In the genomic region with DNA sequence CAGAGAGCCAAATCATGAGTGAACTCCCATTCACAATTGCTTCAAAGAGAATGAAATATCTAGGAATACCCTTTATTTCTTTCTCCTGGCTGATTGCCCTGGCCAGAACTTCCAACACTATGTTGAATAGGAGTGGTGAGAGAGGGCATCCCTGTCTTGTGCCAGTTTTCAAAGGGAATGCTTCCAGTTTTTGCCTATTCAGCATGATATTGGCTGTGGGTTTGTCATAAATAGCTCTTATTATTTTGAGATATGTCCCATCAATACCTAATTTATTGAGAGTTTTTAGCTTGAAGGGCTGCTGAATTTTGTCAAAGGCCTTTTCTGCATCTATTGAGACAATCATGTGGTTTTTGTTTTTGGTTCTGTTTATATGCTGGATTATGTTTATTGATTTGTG, we compare ENCODE assay signal across 2 cellular contexts. TPM values are rescaled to one million over a fixed set of nuclear protein-coding genes. Genes with fewer than 3 reads are reported as not detected.
A peak's percentile ranks its signal among the peaks of the same experiment; 100 is the strongest.
DNase-seq lines count a peak whose midpoint lies in the region; ATAC-seq, FAIRE-seq and TF ChIP-seq lines count a peak whose summit lies in the region.
"Not testable (repeated sequence)": the region's sequence is repeated elsewhere in the genome, so short reads cannot be mapped to it uniquely, and the experiment has no call there.

No MANE protein-coding gene starts in this region.

- intact Hi-C loops in K562 (cut with micrococcal nuclease), result not testable (repeated sequence)

- not testable (repeated sequence) for H3K4me3 ChIP-seq in A549, K562

- not testable (repeated sequence) for H3K9me1 ChIP-seq in K562 (ENCODE audit: control insufficient read depth, insufficient read depth, low read length)

- not testable (repeated sequence) for BruUV-seq in K562 (replicated peaks; lab: Mats Ljungman, UMichigan)

- DNase-seq in A549 (ENCODE audit: low read depth in 1 of 2, low spot score in 1 of 2); K562 (ENCODE audit: extremely low read depth in 1 of 4, low spot score in 3 of 4): not testable (repeated sequence)

- not testable (repeated sequence) for H3K4me2 ChIP-seq in A549; K562 (ENCODE audit: insufficient read depth, low read length)

- not testable (repeated sequence) for H3K9me3 ChIP-seq in A549; K562 (replicated peaks; ENCODE audit: control insufficient read depth, insufficient read depth, low read depth, low read length)

- H3K4me1 ChIP-seq in A549; K562 (replicated peaks in 1 of 2; ENCODE audit: control insufficient read depth in 2 of 2, insufficient read depth in 2 of 2, low read length in 2 of 2): not testable (repeated sequence)

- CTCF ChIA-PET in A549 (lab: Yijun Ruan, JAX); K562 (lab: Yijun Ruan, JAX; ENCODE audit: low intra/inter-chr PET ratio): not testable (repeated sequence)

- TF ChIP-seq POLR2A in A549 (IDR thresholded peaks at IDR 0.05; ENCODE audit: low read length); K562 (conservative IDR thresholded peaks at IDR 0.05): not testable (repeated sequence)

- TF ChIP-seq RAD21 in A549 (conservative IDR thresholded peaks at IDR 0.05 in 1 of 2, IDR thresholded peaks at IDR 0.05 in 1 of 2); K562 (CRISPR knock-in tag; conservative IDR thresholded peaks at IDR 0.05 in 1 of 2, IDR thresholded peaks at IDR 0.05 in 1 of 2): not testable (repeated sequence)

- H2AFZ ChIP-seq in K562 (ENCODE audit: low read depth, low read length), result not testable (repeated sequence)

- H4K20me1 ChIP-seq in K562 (replicated peaks; ENCODE audit: control insufficient read depth, insufficient read depth, low read length), result not testable (repeated sequence)

- ATAC-seq in A549, K562: not testable (repeated sequence)

- H3K27me3 ChIP-seq in K562 (ENCODE audit: control insufficient read depth in 2 of 2, insufficient read depth in 2 of 2, low read length in 2 of 2), result not testable (repeated sequence)

- POLR2A ChIA-PET in A549 (lab: Yijun Ruan, JAX); K562 (lab: Yijun Ruan, JAX): not testable (repeated sequence)

- not testable (repeated sequence) for H3K9ac ChIP-seq in K562 (ENCODE audit: insufficient read depth in 1 of 2, low read depth in 2 of 2, low read length in 2 of 2)

- not testable (repeated sequence) for H3K27ac ChIP-seq in A549; K562 (ENCODE audit: extremely low read depth, low read depth, low read length)

- not testable (repeated sequence) for TF ChIP-seq CTCF in A549 (IDR thresholded peaks at IDR 0.05); K562 (IDR thresholded peaks at IDR 0.05 in 2 of 3, conservative IDR thresholded peaks at IDR 0.05 in 1 of 3; ENCODE audit: insufficient read depth in 2 of 3, low read depth in 1 of 3, low read length in 3 of 3)

- H3K79me2 ChIP-seq in K562 (ENCODE audit: control insufficient read depth, insufficient read depth, low read length), result not testable (repeated sequence)

- TF ChIP-seq EP300 in A549 (IDR thresholded peaks at IDR 0.05); K562 (IDR thresholded peaks at IDR 0.05; ENCODE audit: low read length): not testable (repeated sequence)

- H3K36me3 ChIP-seq in K562 (ENCODE audit: control insufficient read depth, insufficient read depth, low read length), result not testable (repeated sequence)

- FAIRE-seq in A549 (lab: Jason Lieb, UNC); K562 (lab: Jason Lieb, UNC): not testable (repeated sequence)

- in situ Hi-C loops in K562 (cut with MboI), result not testable (repeated sequence)

TF ChIP-seq in A549, 52 proteins besides CTCF, POLR2A, EP300 and RAD21:
- peak; percentile 63 for TF ChIP-seq MAFK (IDR thresholded peaks at IDR 0.05; ENCODE audit: partially characterized antibody)

TF ChIP-seq in K562, 482 proteins besides CTCF, POLR2A, EP300 and RAD21:
- TF ChIP-seq MAFG (tag; conservative IDR thresholded peaks at IDR 0.05) (0 out of 2 replicates have a peak, but pooled peaks have one; percentile 29), C11orf30 (IDR thresholded peaks at IDR 0.05; ENCODE audit: low read depth) (peak; percentile 63; the same call in 1 of the 2 replicates), ZNF316 (IDR thresholded peaks at IDR 0.05) (peak; percentile 71)

RNA-seq across cellular contexts. Expression of a gene that starts 47.2 kb away (rescaled TPM):
- polyA plus RNA-seq in A549 (2011; rRNA removed), result 10.1 and 13.1 TPM in 2 replicates
- polyA plus RNA-seq in A549 (2012; cell fraction: cytosol; rRNA removed), result 5.0 and 5.1 TPM in 2 replicates
- polyA plus RNA-seq in A549 (2012; cell fraction: nucleus; rRNA removed), result 7.1 and 8.9 TPM in 2 replicates
- 12.2 to 14.3 TPM (median 12.3 TPM) in 3 replicates for polyA plus RNA-seq in A549 (2017; fragmentation: RNase III; extraction: RNeasy Plus Mini Kit Qiagen cat#74134 plus additional on column Dnase treatment)
- polyA minus RNA-seq in A549 (2011; rRNA and poly(A)+ RNA removed), result 4.1 and 4.4 TPM in 2 replicates
- total RNA-seq in K562 (2011; cell fraction: chromatin; rRNA removed; ENCODE audit: low replicate concordance), result 29.4 and 103 TPM in 2 replicates
- 20.0 and 29.2 TPM in 2 replicates for total RNA-seq in K562 (2011; cell fraction: nucleolus; rRNA removed)
- total RNA-seq in K562 (2011; cell fraction: nucleoplasm; rRNA removed), result 43.2 and 46.0 TPM in 2 replicates
- 35.1 and 38.1 TPM in 2 replicates for total RNA-seq in K562 (2014; rRNA removed)
- total RNA-seq in K562 (2014; rRNA removed; fragmentation: Illumina TruSeq; extraction: Trizol), result 58.0 and 62.1 TPM in 2 replicates
- total RNA-seq in K562 (2015; rRNA removed; fragmentation: Illumina TruSeq; extraction: Trizol), result 46.5 and 52.0 TPM in 2 replicates
- total RNA-seq in K562 (2021), result 36.8 and 37.6 TPM in 2 replicates
- polyA plus RNA-seq in K562 (2011; rRNA removed), result 27.8 and 39.8 TPM in 2 replicates
- 12.6 and 14.0 TPM in 2 replicates for polyA plus RNA-seq in K562 (2011; cell fraction: cytosol; rRNA removed)
- 39.3 and 59.9 TPM in 2 replicates for polyA plus RNA-seq in K562 (2011; cell fraction: nucleus; rRNA removed)
- polyA plus RNA-seq in K562 (2012), result 21.2 and 21.9 TPM in 2 replicates
- 47.4 and 55.9 TPM in 2 replicates for polyA plus RNA-seq in K562 (2014; fragmentation: Illumina TruSeq; extraction: Trizol)
- 10 to 100 TPM; 16.2 to 22.4 TPM for polyA plus RNA-seq in K562 (2014; fragmentation: Nextera tagmentation; extraction: Ambion mirVana)
- 46.1 and 51.9 TPM in 2 replicates for polyA plus RNA-seq in K562 (2014; rRNA removed)
- 36.0 and 43.9 TPM in 2 replicates for polyA minus RNA-seq in K562 (2011; rRNA and poly(A)+ RNA removed)
- polyA minus RNA-seq in K562 (2011; cell fraction: cytosol; rRNA and poly(A)+ RNA removed), result 9.5 and 15.1 TPM in 2 replicates
- polyA minus RNA-seq in K562 (2011; cell fraction: nucleus; rRNA and poly(A)+ RNA removed), result 25.3 and 28.5 TPM in 2 replicates
